18 cellular contexts compared by ENCODE assay signal in the genomic region with DNA sequence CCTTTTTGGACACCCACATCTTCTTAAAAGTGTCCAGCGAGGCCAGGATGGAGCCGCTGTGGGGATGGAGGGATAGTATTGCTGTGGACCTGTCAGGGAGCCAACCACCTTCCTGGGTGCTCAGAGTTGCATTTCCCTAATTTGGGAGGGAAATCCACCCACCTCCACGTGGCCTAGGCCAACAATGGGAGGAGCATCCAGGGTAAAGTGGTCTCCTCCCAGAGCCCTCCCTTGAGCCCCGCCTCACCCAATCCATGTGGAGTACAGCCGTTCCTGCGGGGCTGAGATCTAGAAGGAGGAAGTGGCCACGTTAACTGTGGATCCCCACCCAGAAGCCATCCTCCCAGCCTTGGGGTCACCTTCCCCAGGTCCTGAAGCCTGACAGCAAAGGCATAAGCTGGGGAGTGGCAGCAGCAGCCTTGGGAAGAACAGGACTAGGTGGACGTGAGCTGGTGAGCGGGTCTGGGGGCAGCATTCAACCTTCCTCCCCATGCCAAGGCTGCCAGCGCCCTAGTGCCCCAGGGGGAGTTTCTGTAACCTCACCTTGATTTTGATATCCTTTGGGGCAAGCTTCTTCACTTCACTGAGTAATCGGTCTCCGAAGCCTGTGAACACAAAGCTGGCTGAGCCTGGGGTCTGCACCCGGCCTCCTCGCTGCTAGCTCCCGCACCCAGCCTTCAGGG.
"Had no signal": no experiment of that assay in that cellular context is flagged by ENCODE, and none has a peak within 500 bp of the region (broad histone marks: within the 10 kb centered on the region; RNA-seq: fewer than 3 reads in every experiment).

No MANE protein-coding gene starts in this region.

- H3K9me3 Mint-ChIP-seq: activated naive CD4-positive, alpha-beta T cell treated with anti-CD3 and anti-CD28 coated beads, Interleukin-2, amount 10 ng/mL, durations not matched to agents 7 days and 5 days; activated T-helper 1 cell treated with anti-CD3 and anti-CD28 coated beads, Interleukin-12 subunit alpha, Interleukin-12 subunit beta, Interleukin-2, Interleukin-4 antibody, amounts not matched to agents 30 ng/mL and 10 ng/mL and 1 ng/mL, durations not matched to agents 14 hours and 24 hours and 36 hours had no signal

- H3K27ac ChIP-seq: brain microvascular endothelial cell, esophagus muscularis mucosa, left ventricle myocardium inferior, ovary, spleen, tibial nerve had no signal

- H3K27ac Mint-ChIP-seq: activated naive CD4-positive, alpha-beta T cell treated with anti-CD3 and anti-CD28 coated beads, Interleukin-2, amount 10 ng/mL, durations not matched to agents 7 days and 5 days; activated T-helper 1 cell treated with anti-CD3 and anti-CD28 coated beads, Interleukin-12 subunit alpha, Interleukin-12 subunit beta, Interleukin-2, Interleukin-4 antibody, amounts not matched to agents 30 ng/mL and 10 ng/mL and 1 ng/mL, durations not matched to agents 14 hours and 24 hours and 36 hours; nephron; progenitor cell of endocrine pancreas had no signal

- ATAC-seq: mucosa of descending colon had no signal

- H3K4me3 Mint-ChIP-seq: activated naive CD4-positive, alpha-beta T cell treated with anti-CD3 and anti-CD28 coated beads, Interleukin-2, amount 10 ng/mL, durations not matched to agents 7 days and 5 days; activated T-helper 1 cell treated with anti-CD3 and anti-CD28 coated beads, Interleukin-12 subunit alpha, Interleukin-12 subunit beta, Interleukin-2, Interleukin-4 antibody, amounts not matched to agents 30 ng/mL and 10 ng/mL and 1 ng/mL, durations not matched to agents 14 hours and 24 hours and 36 hours; nephron had no signal

- H3K27me3 Mint-ChIP-seq: activated naive CD4-positive, alpha-beta T cell treated with anti-CD3 and anti-CD28 coated beads, Interleukin-2, amount 10 ng/mL, durations not matched to agents 7 days and 5 days; progenitor cell of endocrine pancreas had no signal

- DNase-seq: activated effector memory CD4-positive, alpha-beta T cell treated with anti-CD3 and anti-CD28 coated beads, Interleukin-2, amount 50 U/mL, for 16 hours; activated naive CD4-positive, alpha-beta T cell treated with anti-CD3 and anti-CD28 coated beads, Interleukin-2, amount 10 ng/mL, durations not matched to agents 7 days and 5 days; amniotic stem cell; brain microvascular endothelial cell; cortex of kidney; foreskin melanocyte; left ventricle myocardium inferior; mucosa of descending colon; ovary; retina; spleen; stimulated activated naive CD4-positive, alpha-beta T cell treated with Interleukin-2 at 50 U/mL for 16 hours; T-helper 9 cell had no signal
